In genomic region chr10:87915406-87915805, GRCh38 we compare ENCODE assay signal across 21 cellular contexts. TPM values are rescaled to one million over a fixed set of nuclear protein-coding genes. Genes with fewer than 3 reads are reported as not detected.
DNase-seq lines count a peak whose midpoint lies in the region; ATAC-seq, FAIRE-seq and TF ChIP-seq lines count a peak whose summit lies in the region.
"Had no signal": no experiment of that assay in that cellular context is flagged by ENCODE, and none has a peak within 500 bp of the region (broad histone marks: within the 10 kb centered on the region; RNA-seq: fewer than 3 reads in every experiment).

No MANE protein-coding gene starts in this region.

- H3K4me1 ChIP-seq in A673 (ENCODE audit: insufficient read depth, low read length, poor library complexity, severe bottlenecking), result peaks cover 25% of the 10 kb centered on the region
- 0 out of 2 replicates have a peak, but pooled peaks cover 3% of the 10 kb centered on the region for H3K4me1 ChIP-seq in GM12878 (ENCODE audit: control insufficient read depth, insufficient read depth, low read length)
- H3K4me1 ChIP-seq in mesenchymal stem cell (ENCODE audit: control insufficient read depth, insufficient read depth, low read depth, low read length), result peaks cover 4% of the 10 kb centered on the region
- no peaks in the 10 kb centered on the region for H3K4me1 ChIP-seq in PC-9 (replicated peaks; ENCODE audit: insufficient read depth)

- peaks cover 14% of the 10 kb centered on the region for H3K36me3 ChIP-seq in A673 (ENCODE audit: insufficient read depth, low read length, poor library complexity, severe bottlenecking)
- no peaks in the 10 kb centered on the region for H3K36me3 ChIP-seq in H7 (replicated peaks; ENCODE audit: control insufficient read depth, insufficient read depth, low read length)
- peaks cover 6 to 21% of the 10 kb centered on the region in 2 experiments for H3K36me3 ChIP-seq in GM12878 (ENCODE audit: control insufficient read depth in 2 of 2, insufficient read depth in 2 of 2, low read length in 1 of 2)
- H3K36me3 ChIP-seq in mesenchymal stem cell (ENCODE audit: control insufficient read depth in 1 of 2, insufficient read depth in 2 of 2, low read depth in 1 of 2, low read length in 2 of 2), result peaks cover 6 to 43% of the 10 kb centered on the region in 2 experiments
- peaks cover 4% of the 10 kb centered on the region; the same call in 1 of the 2 replicates for H3K36me3 ChIP-seq in PC-9 (ENCODE audit: low read depth)
- H3K36me3 ChIP-seq: adrenal gland had no signal

- no peaks in the 10 kb centered on the region for H3F3A ChIP-seq in PC-9 (ENCODE audit: insufficient read depth, low read depth)

- no peak overlapping the region for H2BK15ac ChIP-seq in mesenchymal stem cell (ENCODE audit: low read depth, poor library complexity, severe bottlenecking)

- no peak overlapping the region for H2BK120ac ChIP-seq in mesenchymal stem cell (ENCODE audit: low read depth, low read length)

- H3K27me3 ChIP-seq in A673 (replicated peaks; ENCODE audit: insufficient read depth, low read depth, low read length, poor library complexity) (no peaks in the 10 kb centered on the region), H7 (ENCODE audit: control insufficient read depth, insufficient read depth, low read length) (no peaks in the 10 kb centered on the region), GM12878 (replicated peaks in 1 of 2; ENCODE audit: control insufficient read depth in 2 of 2, insufficient read depth in 2 of 2, low read length in 1 of 2) (no peaks in the 10 kb centered on the region), mesenchymal stem cell (ENCODE audit: control insufficient read depth in 1 of 2, insufficient read depth in 1 of 2, low read length in 2 of 2) (no peaks in the 10 kb centered on the region), PC-9 (ENCODE audit: insufficient read depth, low read depth) (no peaks in the 10 kb centered on the region)
- H3K27me3 ChIP-seq: adrenal gland had no signal

- H4K8ac ChIP-seq in mesenchymal stem cell (ENCODE audit: low read length), result no peak overlapping the region

- DNase-seq in A673 (ENCODE audit: low spot score), result peak; percentile 15
- peak; percentile 48 for DNase-seq in H7
- DNase-seq in GM12878 (ENCODE audit: low read depth, low spot score), result no peak
- DNase-seq in mesenchymal stem cell, result no peak
- no peak for DNase-seq in PC-9
- DNase-seq in GF-D8 (lab: John Stamatoyannopoulos, UW), result no peak
- DNase-seq: activated CD4-positive, alpha-beta T cell treated with anti-CD3 and anti-CD28 coated beads, Interleukin-2, amount 10 ng/mL, durations not matched to agents 24 days and 14 days; activated CD8-positive, alpha-beta memory T cell treated with anti-CD3 and anti-CD28 coated beads, Interleukin-2, amount 50 U/mL, for 4 hours; activated effector memory CD4-positive, alpha-beta T cell treated with Interleukin-2 at 50 U/mL for 16 hours; CD4-positive, alpha-beta memory T cell; effector CD8-positive, alpha-beta T cell; kidney; NCI-H1105; NCI-H526; PC-3 had no signal

- POLR2A ChIA-PET in A673 (lab: Charles Lee; ENCODE audit: low non-redundant PET), result interaction anchor here (0.5 kb wide), 1 partner anchor 27 kb away, joined by 4 read pairs; no protein-coding TSS in a partner anchor
- POLR2A ChIA-PET in GM12878 (lab: Charles Lee), result interaction anchor here (1.0 to 1.4 kb wide), 2 partner anchors 16 to 161 kb away, joined by 3 to 4 read pairs; no protein-coding TSS in a partner anchor
- POLR2A ChIA-PET in PC-9 (lab: Charles Lee; ENCODE audit: unreplicated experiment), result no interaction called here

- no peak overlapping the region for H2BK12ac ChIP-seq in mesenchymal stem cell (ENCODE audit: low read length in 2 of 2)

- 80% methylated on average over 4 of the region's 4 CpGs for WGBS in GM12878 (ENCODE audit: insufficient coverage, insufficient replicate concordance, low lambda C conversion rate, missing lambda C conversion rate)
- WGBS in mesenchymal stem cell, result 61% methylated on average over 4 of the region's 4 CpGs

- H3K4ac ChIP-seq in mesenchymal stem cell (ENCODE audit: low read depth in 1 of 2, low read length in 2 of 2), result peak overlapping the region; percentile 3 to 50

- FAIRE-seq in GM12878 (lab: Jason Lieb, UNC), result no peak
- FAIRE-seq: kidney, TTC549 had no signal

- H3K18ac ChIP-seq in mesenchymal stem cell (ENCODE audit: low read depth in 1 of 2, low read length in 2 of 2), result peak overlapping the region; percentile 1 to 13

- H3K4me3 ChIP-seq in A673 (ENCODE audit: low read depth, low read length, poor library complexity, severe bottlenecking), result no peak overlapping the region
- H3K4me3 ChIP-seq in H7 (ENCODE audit: insufficient read depth, low read depth, low read length), result no peak overlapping the region
- H3K4me3 ChIP-seq in GM12878, result no peak overlapping the region
- H3K4me3 ChIP-seq in mesenchymal stem cell (ENCODE audit: insufficient read depth in 1 of 2, low read depth in 1 of 2, low read length in 2 of 2), result no peak overlapping the region
- no peak overlapping the region for H3K4me3 ChIP-seq in PC-9
- H3K4me3 ChIP-seq: adrenal gland had no signal

- H3K79me1 ChIP-seq in mesenchymal stem cell (replicated peaks; ENCODE audit: low read length, poor library complexity, severe bottlenecking), result peaks cover 7% of the 10 kb centered on the region

- H4K91ac ChIP-seq in mesenchymal stem cell (ENCODE audit: low read length), result no peak overlapping the region

- TF ChIP-seq RAD21 in GM12878 (IDR thresholded peaks at IDR 0.05; ENCODE audit: insufficient read depth, low read depth, low read length), result no peak

- H3K27ac ChIP-seq in A673 (ENCODE audit: low read depth, low read length, poor library complexity, severe bottlenecking) (peak overlapping the region; percentile 22), GM12878 (ENCODE audit: control insufficient read depth, insufficient read depth) (no peak overlapping the region), mesenchymal stem cell (ENCODE audit: low read length, poor library complexity, severe bottlenecking) (no peak overlapping the region), PC-9 (no peak overlapping the region)
- H3K27ac ChIP-seq: KMS-11 had no signal

- H3K23ac ChIP-seq in mesenchymal stem cell (ENCODE audit: low read length in 2 of 2), result no peak overlapping the region

- TF ChIP-seq CTCF in A673 (conservative IDR thresholded peaks at IDR 0.05; ENCODE audit: low read depth, low read length), result no peak
- TF ChIP-seq CTCF in GM12878 (IDR thresholded peaks at IDR 0.05 in 2 of 3, conservative IDR thresholded peaks at IDR 0.05 in 1 of 3; ENCODE audit: control insufficient read depth in 2 of 3, extremely low read depth in 1 of 3, insufficient read depth in 1 of 3, low read depth in 3 of 3, low read length in 3 of 3), result no peak
- no peak for TF ChIP-seq CTCF in PC-9 (conservative IDR thresholded peaks at IDR 0.05)

- H2AFZ ChIP-seq in GM12878 (ENCODE audit: control insufficient read depth, low read depth, low read length) (no peak overlapping the region), mesenchymal stem cell (ENCODE audit: low read depth, low read length) (no peak overlapping the region), PC-9 (no peak overlapping the region)

- peak overlapping the region in 1 of 2 experiments; percentile 19 for H3K14ac ChIP-seq in mesenchymal stem cell (ENCODE audit: low read length in 2 of 2)

- H2AK5ac ChIP-seq in mesenchymal stem cell (ENCODE audit: low read length, severe bottlenecking), result peak overlapping the region; percentile 4

- SMC1A ChIA-PET in GM12878 (lab: Charles Lee; ENCODE audit: uncharacterized antibody, unreplicated experiment), result interaction anchor here (1.2 to 2.0 kb wide), 3 partner anchors 10 to 41 kb away, joined by 3 to 6 read pairs (median 4); no protein-coding TSS in a partner anchor

- H3K9me3 ChIP-seq in A673 (ENCODE audit: low read depth, low read length, poor library complexity, severe bottlenecking), result peaks cover 17% of the 10 kb centered on the region
- peaks cover 30% of the 10 kb centered on the region for H3K9me3 ChIP-seq in GM12878 (replicated peaks; ENCODE audit: control insufficient read depth, insufficient read depth, low read length)
- peaks cover 33% of the 10 kb centered on the region for H3K9me3 ChIP-seq in mesenchymal stem cell (ENCODE audit: control insufficient read depth, low read length)
- peaks cover 14% of the 10 kb centered on the region; the same call in 1 of the 2 replicates for H3K9me3 ChIP-seq in PC-9 (ENCODE audit: insufficient read depth, low read depth)

- BruUV-seq in A673 (replicated peaks; lab: Mats Ljungman, UMichigan) (no TSS peak), GM12878 (replicated peaks; lab: Mats Ljungman, UMichigan) (no TSS peak), PC-9 (replicated peaks; lab: Mats Ljungman, UMichigan) (no TSS peak)

- no peak for TF ChIP-seq EP300 in GM12878 (IDR thresholded peaks at IDR 0.05; ENCODE audit: borderline replicate concordance in 1 of 2, control insufficient read depth in 1 of 2, low read depth in 2 of 2, low read length in 2 of 2)

- RAD21 ChIA-PET in GM12878 (lab: Charles Lee; ENCODE audit: unreplicated experiment), result interaction anchor here (0.6 kb wide), 1 partner anchor 24 kb away, joined by 4 read pairs; no protein-coding TSS in a partner anchor

- in situ Hi-C loops in GM12878 (cut with MboI), result no loop called here

- H3K79me2 ChIP-seq in GM12878 (ENCODE audit: control insufficient read depth, insufficient read depth, low read length) (peaks cover 97% of the 10 kb centered on the region), PC-9 (ENCODE audit: low read depth) (peaks cover 89% of the 10 kb centered on the region)

- intact Hi-C loops in A673 (cut with micrococcal nuclease; ENCODE audit: unreplicated experiment) (loop anchor here (5.0 kb wide), 1 partner anchor 33 kb away; no protein-coding TSS in a partner anchor), GM12878 (cut with micrococcal nuclease; ENCODE audit: unreplicated experiment) (no loop called here), PC-9 (cut with micrococcal nuclease; ENCODE audit: unreplicated experiment) (no loop called here)

- CTCF ChIA-PET in A673 (lab: Charles Lee) (no interaction called here), GM12878 (lab: Yijun Ruan, JAX) (interaction anchor here (0.6 to 1.5 kb wide), 2 partner anchors 32 to 66 kb away, joined by 3 to 6 read pairs; no protein-coding TSS in a partner anchor), PC-9 (lab: Charles Lee) (no interaction called here)

- no peak overlapping the region for H2BK5ac ChIP-seq in mesenchymal stem cell (ENCODE audit: low read depth, low read length, poor library complexity, severe bottlenecking)

- H4K20me1 ChIP-seq in GM12878 (ENCODE audit: control insufficient read depth, insufficient read depth), result 0 out of 2 replicates have a peak, but pooled peaks cover 3% of the 10 kb centered on the region
- no peaks in the 10 kb centered on the region; the same call in none of the 2 replicates for H4K20me1 ChIP-seq in PC-9 (ENCODE audit: insufficient read depth)

- ATAC-seq in GM12878 (peak; percentile 15; the same call in 2 of the 3 replicates), HG03342 (IDR thresholded peaks at IDR 0.05; ENCODE audit: unreplicated experiment) (no peak), GM18870 (IDR thresholded peaks at IDR 0.05; ENCODE audit: unreplicated experiment) (no peak)
- ATAC-seq: PC-3 had no signal

- H3K4me2 ChIP-seq in GM12878 (ENCODE audit: control insufficient read depth, insufficient read depth) (no peak overlapping the region), mesenchymal stem cell (ENCODE audit: low read length, poor library complexity, severe bottlenecking) (no peak overlapping the region), PC-9 (no peak overlapping the region)
- H3K4me2 ChIP-seq: KMS-11 had no signal

- no peak overlapping the region for H3K9ac ChIP-seq in GM12878 (ENCODE audit: control insufficient read depth, insufficient read depth, low read length)
- no peak overlapping the region for H3K9ac ChIP-seq in mesenchymal stem cell (ENCODE audit: low read length)
- H3K9ac ChIP-seq: KMS-11 had no signal

- TF ChIP-seq POLR2A in GM12878 (IDR thresholded peaks at IDR 0.05; ENCODE audit: low read depth, low read length), result peak; percentile 37; the same call in 1 of the 2 replicates

- H3K9me2 ChIP-seq in PC-9 (ENCODE audit: insufficient read depth), result no peaks in the 10 kb centered on the region

RNA-seq across cellular contexts. Expression of gene PTEN, which starts 52.0 kb away (rescaled TPM):
- 66.0 and 66.4 TPM in 2 replicates for total RNA-seq in A673 (2021)
- 25.5 and 53.6 TPM in 2 replicates for total RNA-seq in H7 (2014; rRNA removed; shearing (Covaris generic))
- 856 and 868 TPM in 2 replicates for total RNA-seq in GM12878 (2013; cell fraction: nucleolus; rRNA removed)
- total RNA-seq in GM12878 (2014; rRNA removed), result 83.1 and 113 TPM in 2 replicates
- total RNA-seq in GM12878 (2014; rRNA removed; fragmentation: Illumina TruSeq; extraction: Trizol), result 175 and 183 TPM in 2 replicates
- 87.5 and 94.9 TPM in 2 replicates for total RNA-seq in GM12878 (2021)
- 24.4 TPM for polyA plus RNA-seq in GM12878 (2011; ENCODE audit: low read depth)
- 94.3 and 180 TPM in 2 replicates for polyA plus RNA-seq in GM12878 (2011; rRNA removed)
- polyA plus RNA-seq in GM12878 (2011; cell fraction: cytosol; rRNA removed), result 19.9 and 22.4 TPM in 2 replicates
- 52.2 and 61.7 TPM in 2 replicates for polyA plus RNA-seq in GM12878 (2011; cell fraction: nucleus; rRNA removed)
- 100 and 102 TPM in 2 replicates for polyA plus RNA-seq in GM12878 (2012)
- polyA plus RNA-seq in GM12878 (2014; fragmentation: Illumina TruSeq; extraction: Trizol), result 53.0 and 67.7 TPM in 2 replicates
- polyA plus RNA-seq in GM12878 (2014; fragmentation: Nextera tagmentation; extraction: Ambion mirVana), result 10 to 100 TPM; 26.1 to 59.5 TPM
- 35.0 and 45.0 TPM in 2 replicates for polyA plus RNA-seq in GM12878 (2014; rRNA removed)
- 10 to 100 TPM; 49.5 to 56.8 TPM for polyA plus RNA-seq in GM12878 (2016; fragmentation: Nextera tagmentation; extraction: Ambion mirVana)
- 143 and 199 TPM in 2 replicates for polyA minus RNA-seq in GM12878 (2011; rRNA and poly(A)+ RNA removed)
- polyA minus RNA-seq in GM12878 (2011; cell fraction: cytosol; rRNA and poly(A)+ RNA removed), result 54.9 and 66.1 TPM in 2 replicates
- 165 and 285 TPM in 2 replicates for polyA minus RNA-seq in GM12878 (2011; cell fraction: nucleus; rRNA and poly(A)+ RNA removed)
- polyA plus RNA-seq in mesenchymal stem cell (2013, experiment 1 of 2), result 48.3 TPM
- polyA plus RNA-seq in mesenchymal stem cell (2013, experiment 2 of 2), result 48.6 TPM
- 40.7 and 44.9 TPM in 2 replicates for total RNA-seq in PC-9 (2021)

RNA-seq across cellular contexts. Expression of gene KLLN, which starts 52.1 kb away (rescaled TPM):
- total RNA-seq in A673 (2021) (0.32 and 0.37 TPM in 2 replicates), GM12878 (2014; rRNA removed) (1.4 and 1.7 TPM in 2 replicates), GM12878 (2014; rRNA removed; fragmentation: Illumina TruSeq; extraction: Trizol) (1.5 TPM in 2 replicates), GM12878 (2021) (1.9 and 2.0 TPM in 2 replicates), PC-9 (2021) (0.30 and 0.57 TPM in 2 replicates)
- 0.10 and 0.15 TPM in 2 replicates for total RNA-seq in H7 (2014; rRNA removed; shearing (Covaris generic))
- total RNA-seq in GM12878 (2013; cell fraction: nucleolus; rRNA removed), result 3.1 and 3.4 TPM in 2 replicates
- polyA plus RNA-seq in GM12878 (2011; ENCODE audit: low read depth), result 0.62 TPM
- polyA plus RNA-seq in GM12878 (2011; rRNA removed) (0.86 and 0.87 TPM in 2 replicates), GM12878 (2014; fragmentation: Illumina TruSeq; extraction: Trizol) (1.7 and 2.1 TPM in 2 replicates), GM12878 (2014; fragmentation: Nextera tagmentation; extraction: Ambion mirVana) (1 to 10 TPM; 2.0 to 2.1 TPM), GM12878 (2014; rRNA removed) (1.1 TPM in 2 replicates), GM12878 (2016; fragmentation: Nextera tagmentation; extraction: Ambion mirVana) (1 to 10 TPM; 1.8 to 2.2 TPM)
- 0.91 and 1.0 TPM in 2 replicates for polyA plus RNA-seq in GM12878 (2011; cell fraction: cytosol; rRNA removed)
- polyA plus RNA-seq in GM12878 (2011; cell fraction: nucleus; rRNA removed), result 1.3 and 1.7 TPM in 2 replicates
- 0.99 and 1.5 TPM in 2 replicates for polyA plus RNA-seq in GM12878 (2012)
- 2.0 and 2.2 TPM in 2 replicates for polyA minus RNA-seq in GM12878 (2011; rRNA and poly(A)+ RNA removed)
- 0.94 and 1.3 TPM in 2 replicates for polyA minus RNA-seq in GM12878 (2011; cell fraction: cytosol; rRNA and poly(A)+ RNA removed)
- 3.6 and 5.4 TPM in 2 replicates for polyA minus RNA-seq in GM12878 (2011; cell fraction: nucleus; rRNA and poly(A)+ RNA removed)
- polyA plus RNA-seq in mesenchymal stem cell (2013, experiment 1 of 2), result 0.46 TPM
- polyA plus RNA-seq in mesenchymal stem cell (2013, experiment 2 of 2), result 0.47 TPM
- total RNA-seq: Daoy had no signal

Comparison
In these comparisons a context has a peak if more than half of its experiments do, and no peak if none do; other contexts are left out.
1. DNase-seq: peak in A673 (single experiment) and H7 (single experiment); none in GM12878 (single experiment), mesenchymal stem cell (single experiment), PC-9 (0 of 2) and GF-D8 (single experiment).